Comparison of ENCODE assay signal across 8 cellular contexts in the genomic region with DNA sequence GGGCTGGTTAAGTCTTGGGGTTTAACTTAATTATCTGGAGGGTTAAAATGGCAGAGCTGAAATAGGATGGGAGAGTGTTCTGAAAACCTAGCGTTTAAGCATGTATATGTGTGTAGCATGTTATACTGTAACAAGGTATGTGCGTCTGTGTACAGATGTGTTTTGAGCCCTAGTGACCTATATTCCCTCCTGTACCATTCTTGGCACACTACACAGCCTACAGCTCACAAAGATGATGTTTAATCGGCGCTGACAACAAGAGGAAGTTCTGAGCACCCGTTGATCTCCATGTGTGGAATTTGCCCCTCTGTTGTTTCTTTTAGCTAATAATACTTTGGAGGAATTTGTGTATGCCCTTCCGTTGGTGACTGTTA. TPM values are rescaled to one million over a fixed set of nuclear protein-coding genes. Genes with fewer than 3 reads are reported as not detected.
DNase-seq lines count a peak whose midpoint lies in the region; ATAC-seq, FAIRE-seq and TF ChIP-seq lines count a peak whose summit lies in the region.

No MANE protein-coding gene starts in this region.

- peak overlapping the region; percentile 76 for H3K4me3 ChIP-seq in fibroblast of villous mesenchyme (ENCODE audit: low read depth, low read length)

- no peak for TF ChIP-seq CTCF in fibroblast of villous mesenchyme (IDR thresholded peaks at IDR 0.05; ENCODE audit: insufficient read depth, low read depth, low read length)

- DNase-seq in RCC 7860 (ENCODE audit: low spot score) (peak; percentile 4), fibroblast of villous mesenchyme (ENCODE audit: low read depth) (no peak), retina (peak; percentile 54), T-helper 9 cell (no peak), LoVo (ENCODE audit: low spot score) (no peak)

- FAIRE-seq in RCC 7860 (lab: Jason Lieb, UNC) = no peak

- peak; percentile 3 for ATAC-seq in GM18909 (IDR thresholded peaks at IDR 0.05; ENCODE audit: poor library complexity, unreplicated experiment)
- no peak for ATAC-seq in GM18511 (IDR thresholded peaks at IDR 0.05; ENCODE audit: unreplicated experiment)
- ATAC-seq in GM21737 (IDR thresholded peaks at IDR 0.05; ENCODE audit: unreplicated experiment) = no peak

RNA-seq across cellular contexts. Expression of a gene that starts 1.4 kb away (rescaled TPM):
- 11.2 and 12.2 TPM in 2 replicates for total RNA-seq in fibroblast of villous mesenchyme

Comparison
In these comparisons a context has a peak if more than half of its experiments do, and no peak if none do; other contexts are left out.
1. DNase-seq: peak in RCC 7860 (single experiment) and retina (single experiment); none in fibroblast of villous mesenchyme (single experiment), T-helper 9 cell (single experiment) and LoVo (single experiment).